In genomic region chr12:52395761-52396434, GRCh38 we compare ENCODE assay signal across 10 cellular contexts. TPM values are rescaled to one million over a fixed set of nuclear protein-coding genes. Genes with fewer than 3 reads are reported as not detected.
DNase-seq lines count a peak whose midpoint lies in the region; ATAC-seq and TF ChIP-seq lines count a peak whose summit lies in the region.
"Had no signal": no experiment of that assay in that cellular context is flagged by ENCODE, and none has a peak within 500 bp of the region (broad histone marks: within the 10 kb centered on the region; RNA-seq: fewer than 3 reads in every experiment).

No MANE protein-coding gene starts in this region.

- H3K9ac ChIP-seq in HCT116 (ENCODE audit: low read length) (no peak overlapping the region), SU-DHL-6 (ENCODE audit: low read length) (no peak overlapping the region)

- RAD21 ChIA-PET in HCT116 (lab: Charles Lee; ENCODE audit: low non-redundant PET in 1 of 2, low total read pairs in 2 of 2, uncharacterized antibody in 2 of 2, unreplicated experiment in 2 of 2), result interaction anchor here (0.6 to 2.2 kb wide), 11 partner anchors 45 to 585 kb away, joined by 3 to 7 read pairs (median 4); no protein-coding TSS in a partner anchor

- CTCF ChIA-PET in CD8-positive, alpha-beta T cell (lab: Charles Lee), result interaction anchor here (1.2 to 2.7 kb wide), 5 partner anchors 10 to 489 kb away, joined by 3 to 9 read pairs (median 7); partner anchors contain the start of gene KRT84
- CTCF ChIA-PET in HCT116 (lab: Charles Lee), result interaction anchor here (0.6 to 4.0 kb wide), 43 partner anchors 8 to 584 kb away, joined by 3 to 73 read pairs (median 5); partner anchors contain the start of genes KRT5, KRT82 and KRT84

- no peak overlapping the region for H3K27ac ChIP-seq in CD8-positive, alpha-beta T cell (ENCODE audit: low read depth, low read length)
- H3K27ac ChIP-seq in HCT116 (ENCODE audit: low read depth, low read length), result no peak overlapping the region
- H3K27ac ChIP-seq in SU-DHL-6 (ENCODE audit: low read depth, low read length), result no peak overlapping the region

- no peak for DNase-seq in CD8-positive, alpha-beta T cell
- peak; percentile 75 for DNase-seq in HCT116 (ENCODE audit: low read depth, low spot score)
- DNase-seq in left colon, result peak in 1 of 2 donors; percentile 24
- DNase-seq in GM19238 (ENCODE audit: insufficient read length, low spot score), result no peak
- no peak for DNase-seq in NCI-H1436 treated with DMSO at 0.1 percent for 48 hours (lab: John Stamatoyannopoulos, UW)
- DNase-seq: activated effector memory CD4-positive, alpha-beta T cell treated with anti-CD3 and anti-CD28 coated beads, Interleukin-2, amount 50 U/mL, for 16 hours had no signal

- H3K27me3 Mint-ChIP-seq in CD8-positive, alpha-beta T cell (ENCODE audit: low read depth), result peaks cover 6% of the 10 kb centered on the region

- BruUV-seq in HCT116 (replicated peaks; lab: Mats Ljungman, UMichigan), result no TSS peak

- intact Hi-C loops in CD8-positive, alpha-beta T cell (cut with DNase I, micrococcal nuclease), result no loop called here
- intact Hi-C loops in HCT116 (cut with micrococcal nuclease), result loop anchor here (1.0 to 5.0 kb wide), 5 partner anchors 111 to 474 kb away; no protein-coding TSS in a partner anchor
- intact Hi-C loops in left colon (cut with DNase I, micrococcal nuclease), result no loop called here

- H3K4me3 ChIP-seq in CD8-positive, alpha-beta T cell (ENCODE audit: low read depth, low read length), result no peak overlapping the region
- no peak overlapping the region for H3K4me3 ChIP-seq in HCT116 (replicated peaks in 1 of 2; ENCODE audit: low read depth in 1 of 2, low read length in 2 of 2)
- H3K4me3 ChIP-seq in SU-DHL-6 (ENCODE audit: insufficient read depth, low read length, poor library complexity, severe bottlenecking), result no peak overlapping the region
- H3K4me3 ChIP-seq: lung had no signal

- ATAC-seq in CD8-positive, alpha-beta T cell, result peak; percentile 38
- ATAC-seq in HCT116, result peak; percentile 97
- peak; percentile 42 for ATAC-seq in left colon
- ATAC-seq in HG02973 (IDR thresholded peaks at IDR 0.05; ENCODE audit: unreplicated experiment), result no peak
- ATAC-seq in HG02852 (IDR thresholded peaks at IDR 0.05; ENCODE audit: unreplicated experiment), result no peak

- no peak overlapping the region for H3K27ac Mint-ChIP-seq in CD8-positive, alpha-beta T cell

- POLR2A ChIA-PET in CD8-positive, alpha-beta T cell (lab: Charles Lee), result no interaction called here
- POLR2A ChIA-PET in HCT116 (lab: Charles Lee), result interaction anchor here (1.0 to 2.1 kb wide), 5 partner anchors 9 to 484 kb away, joined by 3 to 6 read pairs (median 4); no protein-coding TSS in a partner anchor

- no peaks in the 10 kb centered on the region for H3K4me1 Mint-ChIP-seq in CD8-positive, alpha-beta T cell (ENCODE audit: low read depth)

- no peak overlapping the region for H3K4me3 Mint-ChIP-seq in CD8-positive, alpha-beta T cell

- TF ChIP-seq CTCF in CD8-positive, alpha-beta T cell (IDR thresholded peaks at IDR 0.05), result no peak
- TF ChIP-seq CTCF in HCT116 (IDR thresholded peaks at IDR 0.05 in 2 of 3, conservative IDR thresholded peaks at IDR 0.05 in 1 of 3; ENCODE audit: borderline replicate concordance in 1 of 3, insufficient read depth in 1 of 3, low read depth in 2 of 3, low read length in 2 of 3), result peak; percentile 87 to 98 (median 88)
- peak; percentile 44 for TF ChIP-seq CTCF in SU-DHL-6 (IDR thresholded peaks at IDR 0.05; ENCODE audit: insufficient read depth, low read length, poor library complexity, severe bottlenecking)

- H3K9me3 ChIP-seq in CD8-positive, alpha-beta T cell (ENCODE audit: low read length), result no peaks in the 10 kb centered on the region
- H3K9me3 ChIP-seq in HCT116 (ENCODE audit: control insufficient read depth in 1 of 2, insufficient read depth in 1 of 2, low read depth in 1 of 2, low read length in 2 of 2) (no peaks in the 10 kb centered on the region), SU-DHL-6 (ENCODE audit: insufficient read depth, low read length) (no peaks in the 10 kb centered on the region)

- H4K20me1 ChIP-seq in HCT116 (ENCODE audit: insufficient read depth), result no peaks in the 10 kb centered on the region
- no peaks in the 10 kb centered on the region for H4K20me1 ChIP-seq in SU-DHL-6 (ENCODE audit: low read depth, low read length)

- H3K4me2 ChIP-seq in HCT116 (ENCODE audit: low read length), result no peak overlapping the region
- no peak overlapping the region for H3K4me2 ChIP-seq in SU-DHL-6 (ENCODE audit: low read depth, low read length, poor library complexity, severe bottlenecking)

- no peaks in the 10 kb centered on the region for H3K4me1 ChIP-seq in CD8-positive, alpha-beta T cell (ENCODE audit: insufficient read depth, low read length)
- peaks cover 0 to 14% of the 10 kb centered on the region in 2 experiments; a peak in 1 of 4 replicates for H3K4me1 ChIP-seq in HCT116 (ENCODE audit: control insufficient read depth in 1 of 2, insufficient read depth in 2 of 2, low read length in 2 of 2)

- no peaks in the 10 kb centered on the region for H3K36me3 ChIP-seq in CD8-positive, alpha-beta T cell (ENCODE audit: insufficient read depth, low read length)
- H3K36me3 ChIP-seq in HCT116 (ENCODE audit: control insufficient read depth in 1 of 2, insufficient read depth in 2 of 2, low read length in 2 of 2) (no peaks in the 10 kb centered on the region), SU-DHL-6 (ENCODE audit: low read length) (no peaks in the 10 kb centered on the region)

- H3K27me3 ChIP-seq in CD8-positive, alpha-beta T cell (ENCODE audit: insufficient read depth, low read length), result no peaks in the 10 kb centered on the region
- no peaks in the 10 kb centered on the region for H3K27me3 ChIP-seq in HCT116 (ENCODE audit: insufficient read depth, low read length)
- no peaks in the 10 kb centered on the region for H3K27me3 ChIP-seq in SU-DHL-6 (ENCODE audit: low read length)

- no peaks in the 10 kb centered on the region for H3F3A ChIP-seq in SU-DHL-6 (ENCODE audit: insufficient read depth)

- TF ChIP-seq POLR2A in HCT116 (IDR thresholded peaks at IDR 0.05; ENCODE audit: borderline replicate concordance, extremely low read depth, insufficient read depth, insufficient read length), result no peak

- no peaks in the 10 kb centered on the region for H3K9me2 ChIP-seq in HCT116 (ENCODE audit: insufficient read depth)
- H3K9me2 ChIP-seq in SU-DHL-6 (replicated peaks; ENCODE audit: insufficient read depth, low read length), result no peaks in the 10 kb centered on the region

- H2AFZ ChIP-seq in HCT116 (ENCODE audit: low read depth, low read length, poor library complexity, severe bottlenecking), result no peak overlapping the region
- no peak overlapping the region for H2AFZ ChIP-seq in SU-DHL-6 (ENCODE audit: low read depth, low read length, severe bottlenecking)

- H3K9me3 Mint-ChIP-seq in CD8-positive, alpha-beta T cell, result no peaks in the 10 kb centered on the region

- H3K36me3 Mint-ChIP-seq in CD8-positive, alpha-beta T cell, result no peaks in the 10 kb centered on the region

- H3K79me2 ChIP-seq in HCT116 (ENCODE audit: insufficient read depth, low read length) (no peaks in the 10 kb centered on the region), SU-DHL-6 (ENCODE audit: insufficient read depth, low read length) (no peaks in the 10 kb centered on the region)

- TF ChIP-seq RAD21 in HCT116 (IDR thresholded peaks at IDR 0.05; ENCODE audit: low read depth), result peak; percentile 80

TF ChIP-seq in HCT116, 20 proteins besides CTCF, POLR2A, EP300 and RAD21:
- TF ChIP-seq EGR1 (IDR thresholded peaks at IDR 0.05; ENCODE audit: low read depth), result no peak
- TF ChIP-seq YY1 (IDR thresholded peaks at IDR 0.05; ENCODE audit: extremely low read depth, insufficient replicate concordance, low read depth, low read length), result peak; percentile 46

RNA-seq across cellular contexts. Expression of gene KRT82, which starts 10.2 kb away (rescaled TPM):
- not detected for total RNA-seq in CD8-positive, alpha-beta T cell
- not detected for total RNA-seq in HCT116 (2021; ENCODE audit: unreplicated experiment)
- not detected in 2 replicates for polyA plus RNA-seq in HCT116 (2012)
- not detected for total RNA-seq in left colon
- total RNA-seq: lung had no signal
- polyA plus RNA-seq: lung had no signal

RNA-seq across cellular contexts. Expression of gene KRT84, which starts 10.4 kb away (rescaled TPM):
- not detected for total RNA-seq in CD8-positive, alpha-beta T cell
- total RNA-seq in HCT116 (2021; ENCODE audit: unreplicated experiment), result not detected
- not detected in 2 replicates for polyA plus RNA-seq in HCT116 (2012)
- not detected for total RNA-seq in left colon
- total RNA-seq: lung had no signal
- polyA plus RNA-seq: lung had no signal

RNA-seq across cellular contexts. Expression of gene KRT85, which starts 28.6 kb away (rescaled TPM):
- not detected for total RNA-seq in CD8-positive, alpha-beta T cell
- not detected for total RNA-seq in HCT116 (2021; ENCODE audit: unreplicated experiment)
- polyA plus RNA-seq in HCT116 (2012), result not detected in 2 replicates
- total RNA-seq in left colon, result not detected
- total RNA-seq: lung had no signal
- polyA plus RNA-seq: lung had no signal

RNA-seq across cellular contexts. Expression of gene KRT75, which starts 38.3 kb away (rescaled TPM):
- not detected for total RNA-seq in CD8-positive, alpha-beta T cell
- not detected for total RNA-seq in HCT116 (2021; ENCODE audit: unreplicated experiment)
- not detected in 2 replicates for polyA plus RNA-seq in HCT116 (2012)
- not detected for total RNA-seq in left colon
- total RNA-seq: lung had no signal

RNA-seq across cellular contexts. Expression of gene KRT6B, which starts 56.0 kb away (rescaled TPM):
- total RNA-seq in CD8-positive, alpha-beta T cell, result not detected
- total RNA-seq in HCT116 (2021; ENCODE audit: unreplicated experiment) (not detected), left colon (not detected)
- polyA plus RNA-seq in HCT116 (2012), result 0.03 and 0.06 TPM in 2 replicates

Comparison
In these comparisons a context has a peak if more than half of its experiments do, and no peak if none do; other contexts are left out.
1. ATAC-seq: peak in CD8-positive, alpha-beta T cell (single experiment), HCT116 (single experiment) and left colon (single experiment); none in HG02973 (single experiment) and HG02852 (single experiment).